11 cellular contexts compared by ENCODE assay signal in the genomic region with DNA sequence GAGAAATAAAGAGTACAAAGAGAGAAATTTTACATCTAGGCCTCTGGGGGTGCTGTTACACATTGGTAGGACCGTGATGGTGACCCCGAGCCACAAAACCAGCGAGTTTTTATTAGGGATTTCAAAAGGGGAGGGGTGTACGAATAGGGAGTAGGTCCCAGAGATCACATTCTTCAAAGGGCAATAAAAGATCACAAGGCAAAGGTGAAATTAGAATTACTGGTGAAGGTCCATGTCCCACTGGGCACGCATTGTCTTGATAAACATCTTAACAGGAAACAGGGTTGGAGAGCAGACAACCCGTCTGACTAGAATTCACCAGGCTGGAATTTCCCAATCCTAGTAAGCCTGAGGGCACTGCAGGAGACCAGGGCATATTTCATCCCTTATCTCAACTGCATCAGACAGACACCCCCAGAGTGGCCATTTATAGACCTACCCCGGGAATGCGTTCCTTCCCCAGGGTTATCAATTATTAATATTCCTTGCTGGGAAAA. TPM values are rescaled to one million over a fixed set of nuclear protein-coding genes. Genes with fewer than 3 reads are reported as not detected.
DNase-seq lines count a peak whose midpoint lies in the region; ATAC-seq and TF ChIP-seq lines count a peak whose summit lies in the region.
"Had no signal": no experiment of that assay in that cellular context is flagged by ENCODE, and none has a peak within 500 bp of the region (broad histone marks: within the 10 kb centered on the region; RNA-seq: fewer than 3 reads in every experiment).

No MANE protein-coding gene starts in this region.

- H3K4me2 ChIP-seq in HCT116 (ENCODE audit: low read length) = no peak overlapping the region

- H3K4me1 ChIP-seq in HCT116 (ENCODE audit: control insufficient read depth in 1 of 2, insufficient read depth in 2 of 2, low read length in 2 of 2) (peaks cover 6 to 22% of the 10 kb centered on the region in 2 experiments; a peak in 3 of 4 replicates), Panc1 (ENCODE audit: control insufficient read depth, insufficient read depth, low read length) (peaks cover 35% of the 10 kb centered on the region), foreskin keratinocyte (peaks cover 11% of the 10 kb centered on the region)

- H3K27ac ChIP-seq in HCT116 (ENCODE audit: low read depth, low read length) (no peak overlapping the region), Panc1 (ENCODE audit: low read length) (peak overlapping the region; percentile 63), foreskin keratinocyte (no peak overlapping the region)

- no peak overlapping the region for H3K27ac Mint-ChIP-seq in mesothelial cell of epicardium
- H3K27ac Mint-ChIP-seq: dendritic cell treated with granulocyte-macrophage colony-stimulating factor and Interleukin-4, amounts not matched to agents 40 ng/mL and 50 ng/mL, for 4 days had no signal

- in situ Hi-C loops in Panc1 (cut with HindIII; ENCODE audit: low pct_unique_long_range_greater_than_20kb, low sequenced_read_pairs) = loop anchor here (10.0 kb wide), 1 partner anchor 76 kb away; a partner anchor contains a TSS

- RAD21 ChIA-PET in HCT116 (lab: Charles Lee; ENCODE audit: low non-redundant PET in 1 of 2, low total read pairs in 2 of 2, uncharacterized antibody in 2 of 2, unreplicated experiment in 2 of 2) = no interaction called here

- peaks cover 3% of the 10 kb centered on the region for H3K36me3 Mint-ChIP-seq in mesothelial cell of epicardium

- CTCF ChIA-PET in HCT116 (lab: Charles Lee) = no interaction called here
- CTCF ChIA-PET in Panc1 (lab: Charles Lee) = interaction anchor here (0.6 kb wide), 1 partner anchor 38 kb away, joined by 3 read pairs; no protein-coding TSS in a partner anchor

- H4K20me1 ChIP-seq in HCT116 (ENCODE audit: insufficient read depth) = no peaks in the 10 kb centered on the region

- H3K4me3 Mint-ChIP-seq in mesothelial cell of epicardium = no peak overlapping the region
- H3K4me3 Mint-ChIP-seq: dendritic cell treated with granulocyte-macrophage colony-stimulating factor and Interleukin-4, amounts not matched to agents 40 ng/mL and 50 ng/mL, for 4 days had no signal

- DNase-seq in A172 (ENCODE audit: low spot score) = peak; percentile 73
- no peak for DNase-seq in HCT116 (ENCODE audit: low read depth, low spot score)
- no peak for DNase-seq in Panc1 (ENCODE audit: low read depth, low spot score)
- DNase-seq in foreskin keratinocyte = peak; percentile 10 to 49
- DNase-seq in mesothelial cell of epicardium (ENCODE audit: low spot score in 2 of 2, unreplicated experiment in 2 of 2) = no peak
- DNase-seq in activated CD4-positive, alpha-beta T cell treated with anti-CD3 and anti-CD28 coated beads for 1 hour = no peak
- DNase-seq in NCI-H446 (lab: John Stamatoyannopoulos, UW) = no peak
- DNase-seq: activated gamma-delta T cell, anterior cingulate cortex had no signal

- no peaks in the 10 kb centered on the region for H3K9me2 ChIP-seq in HCT116 (ENCODE audit: insufficient read depth)

- TF ChIP-seq CTCF in HCT116 (IDR thresholded peaks at IDR 0.05 in 2 of 3, conservative IDR thresholded peaks at IDR 0.05 in 1 of 3; ENCODE audit: borderline replicate concordance in 1 of 3, insufficient read depth in 1 of 3, low read depth in 2 of 3, low read length in 2 of 3) = peak in 2 of 3 experiments; percentile 9 to 47; a peak in 3 of 6 replicates
- TF ChIP-seq CTCF in Panc1 (IDR thresholded peaks at IDR 0.05) = no peak; the same call in 1 of the 2 replicates
- TF ChIP-seq CTCF in foreskin keratinocyte (conservative IDR thresholded peaks at IDR 0.05) = peak; percentile 29
- TF ChIP-seq CTCF in mesothelial cell of epicardium (IDR thresholded peaks at IDR 0.05; ENCODE audit: unreplicated experiment) = no peak

- peaks cover 13% of the 10 kb centered on the region for H3K9me3 Mint-ChIP-seq in mesothelial cell of epicardium

- BruUV-seq in HCT116 (replicated peaks; lab: Mats Ljungman, UMichigan) (no TSS peak), Panc1 (replicated peaks; lab: Mats Ljungman, UMichigan) (TSS peak; percentile 13)

- POLR2A ChIA-PET in HCT116 (lab: Charles Lee) (no interaction called here), Panc1 (lab: Charles Lee) (no interaction called here)

- intact Hi-C loops in HCT116 (cut with micrococcal nuclease) (no loop called here), Panc1 (cut with micrococcal nuclease; ENCODE audit: unreplicated experiment) (no loop called here)

- H2AFZ ChIP-seq in HCT116 (ENCODE audit: low read depth, low read length, poor library complexity, severe bottlenecking) = no peak overlapping the region

- no peak for TF ChIP-seq POLR2A in HCT116 (IDR thresholded peaks at IDR 0.05; ENCODE audit: borderline replicate concordance, extremely low read depth, insufficient read depth, insufficient read length)

- H3K4me3 ChIP-seq in HCT116 (replicated peaks in 1 of 2; ENCODE audit: low read depth in 1 of 2, low read length in 2 of 2) (no peak overlapping the region), Panc1 (ENCODE audit: low read depth in 2 of 2, low read length in 2 of 2) (no peak overlapping the region)

- ATAC-seq in HCT116 (no peak), Panc1 (no peak), foreskin keratinocyte (no peak), HG03520 (IDR thresholded peaks at IDR 0.05; ENCODE audit: unreplicated experiment) (no peak)

- H3K9me3 ChIP-seq in HCT116 (ENCODE audit: control insufficient read depth in 1 of 2, insufficient read depth in 1 of 2, low read depth in 1 of 2, low read length in 2 of 2) (no peaks in the 10 kb centered on the region), Panc1 (ENCODE audit: control insufficient read depth, insufficient read depth, low read depth, low read length) (no peaks in the 10 kb centered on the region)

- no peaks in the 10 kb centered on the region for H3K27me3 ChIP-seq in HCT116 (ENCODE audit: insufficient read depth, low read length)
- no peaks in the 10 kb centered on the region for H3K27me3 ChIP-seq in Panc1 (ENCODE audit: control insufficient read depth, insufficient read depth, low read length)
- H3K27me3 ChIP-seq in foreskin keratinocyte = no peaks in the 10 kb centered on the region

- peaks cover 1% of the 10 kb centered on the region for H3K4me1 Mint-ChIP-seq in mesothelial cell of epicardium

- H3K9ac ChIP-seq in HCT116 (ENCODE audit: low read length) = no peak overlapping the region

- H3K36me3 ChIP-seq in HCT116 (ENCODE audit: control insufficient read depth in 1 of 2, insufficient read depth in 2 of 2, low read length in 2 of 2) (no peaks in the 10 kb centered on the region), Panc1 (ENCODE audit: control insufficient read depth, insufficient read depth, low read length) (no peaks in the 10 kb centered on the region; the same call in 1 of the 2 replicates)

- H3K27me3 Mint-ChIP-seq in mesothelial cell of epicardium (ENCODE audit: low read depth) = no peaks in the 10 kb centered on the region
- H3K27me3 Mint-ChIP-seq: dendritic cell treated with granulocyte-macrophage colony-stimulating factor and Interleukin-4, amounts not matched to agents 40 ng/mL and 50 ng/mL, for 4 days had no signal

- TF ChIP-seq RAD21 in HCT116 (IDR thresholded peaks at IDR 0.05; ENCODE audit: low read depth) = no peak

- H3K79me2 ChIP-seq in HCT116 (ENCODE audit: insufficient read depth, low read length) = no peaks in the 10 kb centered on the region

TF ChIP-seq in HCT116, 20 proteins besides CTCF, POLR2A, EP300 and RAD21:
- TF ChIP-seq TCF7L2 (IDR thresholded peaks at IDR 0.05; ENCODE audit: borderline replicate concordance, extremely low read depth, insufficient read depth, insufficient read length) = no peak
- no peak for TF ChIP-seq ELF1 (IDR thresholded peaks at IDR 0.05; ENCODE audit: borderline replicate concordance, low read depth)
- TF ChIP-seq, protein P1, sequence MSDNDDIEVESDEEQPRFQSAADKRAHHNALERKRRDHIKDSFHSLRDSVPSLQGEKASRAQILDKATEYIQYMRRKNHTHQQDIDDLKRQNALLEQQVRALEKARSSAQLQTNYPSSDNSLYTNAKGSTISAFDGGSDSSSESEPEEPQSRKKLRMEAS (IDR thresholded peaks at IDR 0.05) = no peak
- peak; percentile 83 for TF ChIP-seq CBX3 (IDR thresholded peaks at IDR 0.05; ENCODE audit: low read depth)
TF ChIP-seq in HCT116: peak in this region for 1.

RNA-seq across cellular contexts. Expression of a gene that starts 4.3 kb away (rescaled TPM):
- 5.6 and 6.4 TPM in 2 replicates for total RNA-seq in A172 (2014; rRNA removed; shearing (Covaris generic))
- total RNA-seq in HCT116 (2021; ENCODE audit: unreplicated experiment) (3.6 TPM), Panc1 (2021; ENCODE audit: unreplicated experiment) (25.1 TPM), foreskin keratinocyte (5.6 and 7.1 TPM in 2 replicates), mesothelial cell of epicardium (0.69 to 0.97 TPM (median 0.77 TPM) in 3 replicates)
- 1.9 and 2.0 TPM in 2 replicates for polyA plus RNA-seq in HCT116 (2012)
- 15.8 TPM for polyA plus RNA-seq in Panc1 (2012; ENCODE audit: insufficient read length)
- 2.8 and 3.4 TPM in 2 replicates for polyA plus RNA-seq in foreskin keratinocyte

RNA-seq across cellular contexts. Expression of a gene that starts 27.5 kb away (rescaled TPM):
- total RNA-seq in A172 (2014; rRNA removed; shearing (Covaris generic)) = 35.1 and 42.6 TPM in 2 replicates
- 56.1 TPM for total RNA-seq in HCT116 (2021; ENCODE audit: unreplicated experiment)
- 29.4 and 36.3 TPM in 2 replicates for polyA plus RNA-seq in HCT116 (2012)
- 47.1 TPM for total RNA-seq in Panc1 (2021; ENCODE audit: unreplicated experiment)
- polyA plus RNA-seq in Panc1 (2012; ENCODE audit: insufficient read length) = 28.1 TPM
- total RNA-seq in foreskin keratinocyte = 32.4 and 34.2 TPM in 2 replicates
- 8.7 and 10.7 TPM in 2 replicates for polyA plus RNA-seq in foreskin keratinocyte
- 71.2 to 73.7 TPM (median 72.9 TPM) in 3 replicates for total RNA-seq in mesothelial cell of epicardium

RNA-seq across cellular contexts. Expression of a gene that starts 53.6 kb away (rescaled TPM):
- total RNA-seq in A172 (2014; rRNA removed; shearing (Covaris generic)) = 133 and 146 TPM in 2 replicates
- total RNA-seq in HCT116 (2021; ENCODE audit: unreplicated experiment) (93.4 TPM), Panc1 (2021; ENCODE audit: unreplicated experiment) (81.9 TPM), foreskin keratinocyte (114 and 115 TPM in 2 replicates), mesothelial cell of epicardium (120 to 126 TPM (median 121 TPM) in 3 replicates)
- polyA plus RNA-seq in HCT116 (2012) = 111 and 143 TPM in 2 replicates
- 95.4 TPM for polyA plus RNA-seq in Panc1 (2012; ENCODE audit: insufficient read length)
- 201 and 208 TPM in 2 replicates for polyA plus RNA-seq in foreskin keratinocyte

Comparison
In these comparisons a context has a peak if more than half of its experiments do, and no peak if none do; other contexts are left out.
1. DNase-seq: peak in A172 (single experiment) and foreskin keratinocyte (2 of 2); none in HCT116 (single experiment), Panc1 (single experiment), mesothelial cell of epicardium (0 of 2), activated CD4-positive, alpha-beta T cell treated with anti-CD3 and anti-CD28 coated beads for 1 hour (single experiment) and NCI-H446 (0 of 2).
2. CTCF ChIP-seq: peak in HCT116 (2 of 3) and foreskin keratinocyte (single experiment); none in Panc1 (single experiment) and mesothelial cell of epicardium (single experiment).